Comparison of ENCODE assay signal across 18 cellular contexts in the genomic region with DNA sequence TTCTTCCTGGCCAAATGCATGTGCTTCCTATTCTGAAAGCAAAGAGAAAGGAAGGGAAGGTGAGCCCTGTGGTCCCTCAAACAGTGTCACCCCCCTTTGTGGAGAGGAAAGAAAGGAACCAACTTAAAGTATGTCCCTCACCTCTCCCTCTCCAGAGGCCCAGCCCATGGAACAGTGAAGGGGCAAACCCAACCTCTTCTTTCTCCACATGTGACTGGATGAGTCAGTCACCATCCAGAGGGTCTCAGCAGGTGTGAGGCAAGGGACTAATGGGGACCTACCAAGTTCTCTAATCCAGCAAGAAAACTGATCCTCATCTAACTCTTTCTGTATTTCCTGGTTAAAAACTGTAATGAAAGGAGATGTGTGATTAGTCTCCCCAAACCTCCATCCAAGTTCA.
"Had no signal": no experiment of that assay in that cellular context is flagged by ENCODE, and none has a peak within 500 bp of the region (broad histone marks: within the 10 kb centered on the region; RNA-seq: fewer than 3 reads in every experiment).

No MANE protein-coding gene starts in this region.

- H3K9me3 ChIP-seq: neutrophil, ovary, spleen, upper lobe of left lung had no signal

- H3K36me3 Mint-ChIP-seq: activated CD4-positive, alpha-beta memory T cell treated with anti-CD3 and anti-CD28 coated beads for 36 hours; activated naive CD4-positive, alpha-beta T cell treated with anti-CD3 and anti-CD28 coated beads, Interleukin-2, amount 10 ng/mL, durations not matched to agents 7 days and 5 days had no signal

- H3K27ac Mint-ChIP-seq: activated CD4-positive, alpha-beta memory T cell treated with anti-CD3 and anti-CD28 coated beads for 36 hours; activated naive CD4-positive, alpha-beta T cell treated with anti-CD3 and anti-CD28 coated beads, Interleukin-2, amount 10 ng/mL, durations not matched to agents 7 days and 5 days; dendritic cell treated with granulocyte-macrophage colony-stimulating factor and Interleukin-4, amounts not matched to agents 40 ng/mL and 50 ng/mL, for 4 days; T-helper 1 cell treated with Interleukin-12 subunit alpha and Interleukin-12 subunit beta and Interleukin-4 antibody, amounts not matched to agents 30 μg/mL and 1 μg/mL, for 36 hours had no signal

- H3K27ac ChIP-seq: neutrophil, ovary, upper lobe of left lung had no signal

- H3K27me3 Mint-ChIP-seq: activated CD4-positive, alpha-beta memory T cell treated with anti-CD3 and anti-CD28 coated beads for 36 hours; activated naive CD4-positive, alpha-beta T cell treated with anti-CD3 and anti-CD28 coated beads, Interleukin-2, amount 10 ng/mL, durations not matched to agents 7 days and 5 days; dendritic cell treated with granulocyte-macrophage colony-stimulating factor and Interleukin-4, amounts not matched to agents 40 ng/mL and 50 ng/mL, for 4 days had no signal

- H3K27me3 ChIP-seq: neutrophil, ovary, spleen, upper lobe of left lung had no signal

- H3K36me3 ChIP-seq: neutrophil, ovary, spleen, upper lobe of left lung had no signal

- H3K4me3 Mint-ChIP-seq: activated CD4-positive, alpha-beta memory T cell treated with anti-CD3 and anti-CD28 coated beads for 36 hours; activated naive CD4-positive, alpha-beta T cell treated with anti-CD3 and anti-CD28 coated beads, Interleukin-2, amount 10 ng/mL, durations not matched to agents 7 days and 5 days; dendritic cell treated with granulocyte-macrophage colony-stimulating factor and Interleukin-4, amounts not matched to agents 40 ng/mL and 50 ng/mL, for 4 days; nephron; T-helper 1 cell treated with Interleukin-12 subunit alpha and Interleukin-12 subunit beta and Interleukin-4 antibody, amounts not matched to agents 30 μg/mL and 1 μg/mL, for 36 hours had no signal

- DNase-seq: activated CD4-positive, alpha-beta memory T cell treated with anti-CD3 and anti-CD28 coated beads for 36 hours; activated CD4-positive, alpha-beta T cell treated with anti-CD3 and anti-CD28 coated beads for 4 hours; activated CD4-positive, CD25-positive, alpha-beta regulatory T cell; activated naive CD4-positive, alpha-beta T cell treated with anti-CD3 and anti-CD28 coated beads, Interleukin-2, amount 10 ng/mL, durations not matched to agents 7 days and 5 days; activated T-cell treated with anti-CD3 and anti-CD28 coated beads, Interleukin-2, amount 50 U/mL, for 48 hours; caudate nucleus; effector CD4-positive, alpha-beta T cell; kidney; ovary; spleen; stimulated activated CD4-positive, alpha-beta T cell treated with anti-CD3 and anti-CD28 coated beads, Interleukin-4, amount 100 ng/mL, for 1 hour; stimulated activated naive CD4-positive, alpha-beta T cell treated with Interleukin-2 at 50 U/mL for 16 hours; upper lobe of left lung had no signal

- H3K4me1 Mint-ChIP-seq: activated naive CD4-positive, alpha-beta T cell treated with anti-CD3 and anti-CD28 coated beads, Interleukin-2, amount 10 ng/mL, durations not matched to agents 7 days and 5 days had no signal

- H3K4me3 ChIP-seq: lung, ovary, spleen, upper lobe of left lung had no signal

- H3K9me3 Mint-ChIP-seq: activated CD4-positive, alpha-beta memory T cell treated with anti-CD3 and anti-CD28 coated beads for 36 hours; activated naive CD4-positive, alpha-beta T cell treated with anti-CD3 and anti-CD28 coated beads, Interleukin-2, amount 10 ng/mL, durations not matched to agents 7 days and 5 days; dendritic cell treated with granulocyte-macrophage colony-stimulating factor and Interleukin-4, amounts not matched to agents 40 ng/mL and 50 ng/mL, for 4 days; nephron; T-helper 1 cell treated with Interleukin-12 subunit alpha and Interleukin-12 subunit beta and Interleukin-4 antibody, amounts not matched to agents 30 μg/mL and 1 μg/mL, for 36 hours had no signal
